34 cellular contexts compared by ENCODE assay signal in the genomic region with DNA sequence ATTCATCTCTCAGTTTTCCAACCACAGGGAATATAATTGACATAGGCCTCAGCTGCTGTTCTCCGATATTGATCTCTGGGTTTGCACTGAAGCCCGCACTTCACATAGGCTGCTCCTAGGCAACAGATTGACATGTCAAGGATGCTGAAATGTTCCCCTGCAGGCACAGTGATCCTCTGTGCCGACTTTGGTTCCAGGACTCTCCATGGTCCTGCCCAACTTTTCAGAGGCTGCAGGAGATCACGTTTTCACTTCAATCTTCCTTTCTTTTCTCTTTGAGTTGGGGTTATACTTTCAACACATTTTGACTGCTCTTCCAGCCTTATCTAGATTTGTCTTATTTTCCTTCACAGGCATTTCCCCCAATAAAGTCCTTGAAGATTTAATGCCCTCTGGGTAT.
"Had no signal": no experiment of that assay in that cellular context is flagged by ENCODE, and none has a peak within 500 bp of the region (broad histone marks: within the 10 kb centered on the region; RNA-seq: fewer than 3 reads in every experiment).

No MANE protein-coding gene starts in this region.

- H3K27me3 Mint-ChIP-seq: activated B cell treated with CpG ODN at 0.5 μM for 24 hours; activated CD4-positive, alpha-beta memory T cell treated with anti-CD3 and anti-CD28 coated beads, Interleukin-2, amount 10 ng/mL, durations not matched to agents 7 days and 5 days; activated CD4-positive, alpha-beta T cell treated with anti-CD3 and anti-CD28 coated beads for 36 hours; activated CD4-positive, alpha-beta T cell treated with anti-CD3 and anti-CD28 coated beads, Interleukin-2, amount 10 ng/mL, durations not matched to agents 7 days and 5 days; activated CD8-positive, alpha-beta memory T cell treated with anti-CD3 and anti-CD28 coated beads, Interleukin-2, amount 10 ng/mL, durations not matched to agents 7 days and 5 days; activated naive CD4-positive, alpha-beta T cell treated with anti-CD3 and anti-CD28 coated beads, Interleukin-2, amount 10 ng/mL, durations not matched to agents 7 days and 5 days; activated naive CD4-positive, alpha-beta T cell treated with anti-CD3 and anti-CD28 coated beads, Interleukin-2, amount 50 U/mL, for 24 hours; activated naive CD8-positive, alpha-beta T cell; activated naive CD8-positive, alpha-beta T cell treated with anti-CD3 and anti-CD28 coated beads, Interleukin-2, amount 10 ng/mL, durations not matched to agents 7 days and 5 days; activated naive CD8-positive, alpha-beta T cell treated with anti-CD3 and anti-CD28 coated beads, Interleukin-2, amount 50 U/mL, for 24 hours; activated T-cell treated with anti-CD3 and anti-CD28 coated beads, Interleukin-2, amount 50 U/mL, for 24 hours; central memory CD8-positive, alpha-beta T cell; T-helper 17 cell had no signal

- H3K4me3 Mint-ChIP-seq: activated B cell treated with CpG ODN at 0.5 μM for 24 hours; activated CD4-positive, alpha-beta memory T cell treated with anti-CD3 and anti-CD28 coated beads, Interleukin-2, amount 10 ng/mL, durations not matched to agents 7 days and 5 days; activated CD4-positive, alpha-beta T cell treated with anti-CD3 and anti-CD28 coated beads for 36 hours; activated CD4-positive, alpha-beta T cell treated with anti-CD3 and anti-CD28 coated beads, Interleukin-2, amount 10 ng/mL, durations not matched to agents 7 days and 5 days; activated CD8-positive, alpha-beta memory T cell treated with anti-CD3 and anti-CD28 coated beads, Interleukin-2, amount 10 ng/mL, durations not matched to agents 7 days and 5 days; activated CD8-positive, alpha-beta T cell treated with anti-CD3 and anti-CD28 coated beads, Interleukin-2, amount 10 ng/mL, durations not matched to agents 7 days and 5 days; activated naive CD4-positive, alpha-beta T cell treated with anti-CD3 and anti-CD28 coated beads, Interleukin-2, amount 10 ng/mL, durations not matched to agents 7 days and 5 days; activated naive CD4-positive, alpha-beta T cell treated with anti-CD3 and anti-CD28 coated beads, Interleukin-2, amount 50 U/mL, for 24 hours; activated naive CD8-positive, alpha-beta T cell; activated naive CD8-positive, alpha-beta T cell treated with anti-CD3 and anti-CD28 coated beads, Interleukin-2, amount 10 ng/mL, durations not matched to agents 7 days and 5 days; activated naive CD8-positive, alpha-beta T cell treated with anti-CD3 and anti-CD28 coated beads, Interleukin-2, amount 50 U/mL, for 24 hours; activated T-cell treated with anti-CD3 and anti-CD28 coated beads, Interleukin-2, amount 50 U/mL, for 24 hours; brain; central memory CD8-positive, alpha-beta T cell; T-helper 17 cell had no signal

- H3K27me3 ChIP-seq: ascending aorta, cardiac muscle cell had no signal

- H3K4me3 ChIP-seq: ascending aorta, cardiac muscle cell had no signal

- H3K36me3 ChIP-seq: ascending aorta, cardiac muscle cell had no signal

- ATAC-seq: activated CD4-positive, alpha-beta T cell treated with anti-CD3 and anti-CD28 coated beads for 36 hours; activated CD4-positive, CD25-positive, alpha-beta regulatory T cell treated with anti-CD3 and anti-CD28 coated beads, Interleukin-2, amount 50 U/mL, for 24 hours; activated CD8-positive, alpha-beta memory T cell treated with anti-CD3 and anti-CD28 coated beads, Interleukin-2, amount 10 ng/mL, durations not matched to agents 7 days and 5 days; activated CD8-positive, alpha-beta T cell treated with anti-CD3 and anti-CD28 coated beads, Interleukin-2, amount 10 ng/mL, durations not matched to agents 7 days and 5 days; activated naive CD8-positive, alpha-beta T cell treated with anti-CD3 and anti-CD28 coated beads, Interleukin-2, amount 50 U/mL, for 24 hours; T-helper 17 cell had no signal

- H3K27ac Mint-ChIP-seq: activated B cell treated with CpG ODN at 0.5 μM for 24 hours; activated CD4-positive, alpha-beta memory T cell treated with anti-CD3 and anti-CD28 coated beads, Interleukin-2, amount 10 ng/mL, durations not matched to agents 7 days and 5 days; activated CD4-positive, alpha-beta T cell treated with anti-CD3 and anti-CD28 coated beads for 36 hours; activated CD8-positive, alpha-beta memory T cell treated with anti-CD3 and anti-CD28 coated beads, Interleukin-2, amount 10 ng/mL, durations not matched to agents 7 days and 5 days; activated CD8-positive, alpha-beta T cell treated with anti-CD3 and anti-CD28 coated beads, Interleukin-2, amount 10 ng/mL, durations not matched to agents 7 days and 5 days; activated naive CD4-positive, alpha-beta T cell treated with anti-CD3 and anti-CD28 coated beads, Interleukin-2, amount 10 ng/mL, durations not matched to agents 7 days and 5 days; activated naive CD8-positive, alpha-beta T cell; activated naive CD8-positive, alpha-beta T cell treated with anti-CD3 and anti-CD28 coated beads, Interleukin-2, amount 10 ng/mL, durations not matched to agents 7 days and 5 days; activated naive CD8-positive, alpha-beta T cell treated with anti-CD3 and anti-CD28 coated beads, Interleukin-2, amount 50 U/mL, for 24 hours; activated T-cell treated with anti-CD3 and anti-CD28 coated beads, Interleukin-2, amount 50 U/mL, for 24 hours; activated T-helper 2 cell treated with anti-CD3 and anti-CD28 coated beads, Interferon-gamma antibody, Interleukin-2, Interleukin-4, amounts not matched to agents 10 μg/mL and 5 μg/mL and 100 μg/mL, durations not matched to agents 14 hours and 24 hours and 36 hours; brain; T-helper 17 cell had no signal

- H3K4me1 ChIP-seq: ascending aorta had no signal

- H3K36me3 Mint-ChIP-seq: activated CD8-positive, alpha-beta memory T cell treated with anti-CD3 and anti-CD28 coated beads, Interleukin-2, amount 10 ng/mL, durations not matched to agents 7 days and 5 days; activated naive CD4-positive, alpha-beta T cell treated with anti-CD3 and anti-CD28 coated beads, Interleukin-2, amount 10 ng/mL, durations not matched to agents 7 days and 5 days; activated naive CD4-positive, alpha-beta T cell treated with anti-CD3 and anti-CD28 coated beads, Interleukin-2, amount 50 U/mL, for 24 hours; activated naive CD8-positive, alpha-beta T cell; activated naive CD8-positive, alpha-beta T cell treated with anti-CD3 and anti-CD28 coated beads, Interleukin-2, amount 10 ng/mL, durations not matched to agents 7 days and 5 days; brain had no signal

- H3K27ac ChIP-seq: ascending aorta, cardiac muscle cell, VCaP had no signal

- H3K4me1 Mint-ChIP-seq: activated B cell treated with CpG ODN at 0.5 μM for 24 hours; activated CD4-positive, alpha-beta memory T cell treated with anti-CD3 and anti-CD28 coated beads, Interleukin-2, amount 10 ng/mL, durations not matched to agents 7 days and 5 days; activated CD4-positive, alpha-beta T cell treated with anti-CD3 and anti-CD28 coated beads for 36 hours; activated CD4-positive, alpha-beta T cell treated with anti-CD3 and anti-CD28 coated beads, Interleukin-2, amount 10 ng/mL, durations not matched to agents 7 days and 5 days; activated CD8-positive, alpha-beta memory T cell treated with anti-CD3 and anti-CD28 coated beads, Interleukin-2, amount 10 ng/mL, durations not matched to agents 7 days and 5 days; activated naive CD4-positive, alpha-beta T cell treated with anti-CD3 and anti-CD28 coated beads, Interleukin-2, amount 10 ng/mL, durations not matched to agents 7 days and 5 days; activated naive CD4-positive, alpha-beta T cell treated with anti-CD3 and anti-CD28 coated beads, Interleukin-2, amount 50 U/mL, for 24 hours; activated naive CD8-positive, alpha-beta T cell treated with anti-CD3 and anti-CD28 coated beads, Interleukin-2, amount 10 ng/mL, durations not matched to agents 7 days and 5 days; activated naive CD8-positive, alpha-beta T cell treated with anti-CD3 and anti-CD28 coated beads, Interleukin-2, amount 50 U/mL, for 24 hours; brain; central memory CD8-positive, alpha-beta T cell; T-helper 17 cell had no signal

- DNase-seq: activated B cell treated with CpG ODN at 0.5 μM for 24 hours; activated CD4-positive, alpha-beta memory T cell treated with anti-CD3 and anti-CD28 coated beads, Interleukin-2, amount 10 ng/mL, durations not matched to agents 7 days and 5 days; activated CD4-positive, alpha-beta T cell treated with anti-CD3 and anti-CD28 coated beads for 1 hour; activated CD4-positive, alpha-beta T cell treated with anti-CD3 and anti-CD28 coated beads for 36 hours; activated CD4-positive, alpha-beta T cell treated with anti-CD3 and anti-CD28 coated beads for 48 hours; activated CD4-positive, alpha-beta T cell treated with anti-CD3 and anti-CD28 coated beads, Interleukin-2, amount 10 ng/mL, durations not matched to agents 7 days and 5 days; activated CD4-positive, alpha-beta T cell treated with anti-CD3 and anti-CD28 coated beads, Interleukin-2, amount 50 U/mL, for 48 hours; activated CD8-positive, alpha-beta memory T cell treated with anti-CD3 and anti-CD28 coated beads for 24 hours; activated CD8-positive, alpha-beta memory T cell treated with anti-CD3 and anti-CD28 coated beads, Interleukin-2, amount 10 ng/mL, durations not matched to agents 7 days and 5 days; activated CD8-positive, alpha-beta memory T cell treated with anti-CD3 and anti-CD28 coated beads, Interleukin-2, amount 50 U/mL, for 48 hours; activated CD8-positive, alpha-beta T cell treated with anti-CD3 and anti-CD28 coated beads, Interleukin-2, amount 10 ng/mL, durations not matched to agents 7 days and 5 days; activated effector memory CD4-positive, alpha-beta T cell treated with Interleukin-2 at 50 U/mL for 16 hours; activated gamma-delta T cell; activated naive CD4-positive, alpha-beta T cell treated with anti-CD3 and anti-CD28 coated beads, Interleukin-2, amount 10 ng/mL, durations not matched to agents 7 days and 5 days; activated naive CD4-positive, alpha-beta T cell treated with Interleukin-2 at 50 U/mL for 16 hours; activated naive CD8-positive, alpha-beta T cell treated with anti-CD3 and anti-CD28 coated beads, Interleukin-2, amount 10 ng/mL, durations not matched to agents 7 days and 5 days; activated naive CD8-positive, alpha-beta T cell treated with anti-CD3 and anti-CD28 coated beads, Interleukin-2, amount 50 U/mL, for 24 hours; activated T-cell treated with anti-CD3 and anti-CD28 coated beads, Interleukin-2, amount 50 U/mL, for 24 hours; activated T-cell treated with anti-CD3 and anti-CD28 coated beads, Interleukin-2, amount 50 U/mL, for 48 hours; amygdala; anterior cingulate cortex; caudate nucleus; cerebellar nuclear complex; T-helper 17 cell; T-helper 9 cell had no signal
